ENCODE assay signal across 9 cellular contexts in genomic region chr3:58532794-58533220, GRCh38. TPM values are rescaled to one million over a fixed set of nuclear protein-coding genes. Genes with fewer than 3 reads are reported as not detected.
DNase-seq lines count a peak whose midpoint lies in the region; ATAC-seq and TF ChIP-seq lines count a peak whose summit lies in the region.
"Had no signal": no experiment of that assay in that cellular context is flagged by ENCODE, and none has a peak within 500 bp of the region (broad histone marks: within the 10 kb centered on the region; RNA-seq: fewer than 3 reads in every experiment).

No MANE protein-coding gene starts in this region.

- peak; percentile 93 for TF ChIP-seq CTCF in cardiac muscle cell (IDR thresholded peaks at IDR 0.05; ENCODE audit: low read depth, low read length)

- DNase-seq in GF-D8 (lab: John Stamatoyannopoulos, UW) (peak; percentile 24), HUDEP-2 (lab: John Stamatoyannopoulos, UW; ENCODE audit: unreplicated experiment in 76 of 76) (peak in 64 of 76 experiments; percentile 2 to 76 (median 40)), SKM-1 treated with dmso at 0.1 percent for 144 hours (lab: John Stamatoyannopoulos, UW; ENCODE audit: unreplicated experiment) (peak; percentile 63), cardiac muscle cell (ENCODE audit: low read depth in 1 of 2, low spot score in 1 of 2) (peak; percentile 76 to 85), putamen (ENCODE audit: low spot score) (peak; percentile 70), cerebellum (ENCODE audit: low spot score) (no peak)
- peak; percentile 82 for DNase-seq in activated naive CD4-positive, alpha-beta T cell treated with anti-CD3 and anti-CD28 coated beads, Interleukin-2, amount 50 U/mL, for 16 hours

- H3K27me3 ChIP-seq in cardiac muscle cell = no peaks in the 10 kb centered on the region

- no peak overlapping the region for H3K27ac ChIP-seq in cardiac muscle cell

- no peak overlapping the region for H3K4me3 ChIP-seq in cardiac muscle cell

- peak; percentile 86 for ATAC-seq in GM21528 (IDR thresholded peaks at IDR 0.05; ENCODE audit: low FRiP score, unreplicated experiment)

- H3K4me1 ChIP-seq in cardiac muscle cell (ENCODE audit: low read depth) = peaks cover 24% of the 10 kb centered on the region

- no peaks in the 10 kb centered on the region for H3K36me3 ChIP-seq in cardiac muscle cell

- H3K9me3 ChIP-seq in cardiac muscle cell (ENCODE audit: low read depth) = no peaks in the 10 kb centered on the region

RNA-seq across cellular contexts. Expression of gene ACOX2, which starts 4.2 kb away (rescaled TPM):
- total RNA-seq in cardiac muscle cell (18.9 and 27.3 TPM in 2 replicates), cerebellum (3.4 TPM)
- polyA plus RNA-seq in cardiac muscle cell = 24.3 and 42.5 TPM in 2 replicates

RNA-seq across cellular contexts. Expression of gene KCTD6, which starts 40.9 kb away (rescaled TPM):
- total RNA-seq in cardiac muscle cell (15.7 and 17.6 TPM in 2 replicates), cerebellum (33.2 TPM)
- 31.0 and 32.1 TPM in 2 replicates for polyA plus RNA-seq in cardiac muscle cell

RNA-seq across cellular contexts. Expression of gene FAM107A, which starts 44.4 kb away (rescaled TPM):
- total RNA-seq in cardiac muscle cell = not detected in 2 replicates
- polyA plus RNA-seq in cardiac muscle cell = not detected in 2 replicates
- total RNA-seq in cerebellum = 13.1 TPM
- total RNA-seq: mononuclear cell had no signal

Comparison
In these comparisons a context has a peak if more than half of its experiments do, and no peak if none do; other contexts are left out.
1. RNA of gene FAM107A, which starts 44.4 kb away (total RNA-seq): 13.1 TPM in cerebellum (single experiment); not detected in cardiac muscle cell; every median in the first group is over 10 times any median in the second.